ENCODE assay signal across 10 cellular contexts in genomic region chr12:52202361-52203078, GRCh38.
A peak's percentile ranks its signal among the peaks of the same experiment; 100 is the strongest.
DNase-seq lines count a peak whose midpoint lies in the region; ATAC-seq, FAIRE-seq and TF ChIP-seq lines count a peak whose summit lies in the region.
"Had no signal": no experiment of that assay in that cellular context is flagged by ENCODE, and none has a peak within 500 bp of the region (broad histone marks: within the 10 kb centered on the region; RNA-seq: fewer than 3 reads in every experiment).

No MANE protein-coding gene starts in this region.

- H3K9me3 ChIP-seq in neutrophil: no peaks in the 10 kb centered on the region

- H3K27me3 ChIP-seq in neutrophil: no peaks in the 10 kb centered on the region

- peak; percentile 20 for FAIRE-seq in HTR-8/SVneo (lab: Jason Lieb, UNC)

- peak overlapping the region in 1 of 2 experiments; percentile 29 for H3K4me3 ChIP-seq in neutrophil (ENCODE audit: low read depth in 1 of 2, low read length in 1 of 2)

- ATAC-seq in HG02885 (IDR thresholded peaks at IDR 0.05; ENCODE audit: poor library complexity, unreplicated experiment): no peak
- ATAC-seq in HG02973 (IDR thresholded peaks at IDR 0.05; ENCODE audit: unreplicated experiment): no peak

- no peak for TF ChIP-seq CTCF in neutrophil (IDR thresholded peaks at IDR 0.05)

- DNase-seq in COLO668 (lab: John Stamatoyannopoulos, UW; ENCODE audit: unreplicated experiment): peak; percentile 65
- no peak for DNase-seq in HTR-8/SVneo (ENCODE audit: insufficient read length, low spot score)
- no peak for DNase-seq in LoVo (ENCODE audit: low spot score)
- no peak for DNase-seq in COLO829 (ENCODE audit: low spot score)
- DNase-seq: activated CD8-positive, alpha-beta memory T cell treated with anti-CD3 and anti-CD28 coated beads, Interleukin-2, amount 50 U/mL, for 4 hours; effector CD8-positive, alpha-beta T cell had no signal

- H3K4me1 ChIP-seq in neutrophil (ENCODE audit: control insufficient read depth in 1 of 2, insufficient read depth in 1 of 2, low read depth in 1 of 2, low read length in 1 of 2): peaks cover 57 to 65% of the 10 kb centered on the region in 2 experiments

- peak overlapping the region; percentile 42 for H3K27ac ChIP-seq in angular gyrus (ENCODE audit: low read depth, low read length)
- H3K27ac ChIP-seq in neutrophil: peak overlapping the region; percentile 74

- no peaks in the 10 kb centered on the region for H3K36me3 ChIP-seq in neutrophil
